In genomic region chr4:85474818-85475630, GRCh38 we compare ENCODE assay signal across 2 cellular contexts.
A peak's percentile ranks its signal among the peaks of the same experiment; 100 is the strongest.
TF ChIP-seq lines count a peak whose summit lies in the region.

TSS of gene ARHGAP24 (plus strand) at chr4:85475150.

TF ChIP-seq in HEK293, 187 proteins besides CTCF, POLR2A, EP300 and RAD21 (continued from another document and continues in another):
- TF ChIP-seq, protein P1, sequence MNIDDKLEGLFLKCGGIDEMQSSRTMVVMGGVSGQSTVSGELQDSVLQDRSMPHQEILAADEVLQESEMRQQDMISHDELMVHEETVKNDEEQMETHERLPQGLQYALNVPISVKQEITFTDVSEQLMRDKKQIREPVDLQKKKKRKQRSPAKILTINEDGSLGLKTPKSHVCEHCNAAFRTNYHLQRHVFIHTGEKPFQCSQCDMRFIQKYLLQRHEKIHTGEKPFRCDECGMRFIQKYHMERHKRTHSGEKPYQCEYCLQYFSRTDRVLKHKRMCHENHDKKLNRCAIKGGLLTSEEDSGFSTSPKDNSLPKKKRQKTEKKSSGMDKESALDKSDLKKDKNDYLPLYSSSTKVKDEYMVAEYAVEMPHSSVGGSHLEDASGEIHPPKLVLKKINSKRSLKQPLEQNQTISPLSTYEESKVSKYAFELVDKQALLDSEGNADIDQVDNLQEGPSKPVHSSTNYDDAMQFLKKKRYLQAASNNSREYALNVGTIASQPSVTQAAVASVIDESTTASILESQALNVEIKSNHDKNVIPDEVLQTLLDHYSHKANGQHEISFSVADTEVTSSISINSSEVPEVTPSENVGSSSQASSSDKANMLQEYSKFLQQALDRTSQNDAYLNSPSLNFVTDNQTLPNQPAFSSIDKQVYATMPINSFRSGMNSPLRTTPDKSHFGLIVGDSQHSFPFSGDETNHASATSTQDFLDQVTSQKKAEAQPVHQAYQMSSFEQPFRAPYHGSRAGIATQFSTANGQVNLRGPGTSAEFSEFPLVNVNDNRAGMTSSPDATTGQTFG (tag by site-specific recombination; IDR thresholded peaks at IDR 0.05; ENCODE audit: borderline replicate concordance) = no peak
- TF ChIP-seq, protein P2, sequence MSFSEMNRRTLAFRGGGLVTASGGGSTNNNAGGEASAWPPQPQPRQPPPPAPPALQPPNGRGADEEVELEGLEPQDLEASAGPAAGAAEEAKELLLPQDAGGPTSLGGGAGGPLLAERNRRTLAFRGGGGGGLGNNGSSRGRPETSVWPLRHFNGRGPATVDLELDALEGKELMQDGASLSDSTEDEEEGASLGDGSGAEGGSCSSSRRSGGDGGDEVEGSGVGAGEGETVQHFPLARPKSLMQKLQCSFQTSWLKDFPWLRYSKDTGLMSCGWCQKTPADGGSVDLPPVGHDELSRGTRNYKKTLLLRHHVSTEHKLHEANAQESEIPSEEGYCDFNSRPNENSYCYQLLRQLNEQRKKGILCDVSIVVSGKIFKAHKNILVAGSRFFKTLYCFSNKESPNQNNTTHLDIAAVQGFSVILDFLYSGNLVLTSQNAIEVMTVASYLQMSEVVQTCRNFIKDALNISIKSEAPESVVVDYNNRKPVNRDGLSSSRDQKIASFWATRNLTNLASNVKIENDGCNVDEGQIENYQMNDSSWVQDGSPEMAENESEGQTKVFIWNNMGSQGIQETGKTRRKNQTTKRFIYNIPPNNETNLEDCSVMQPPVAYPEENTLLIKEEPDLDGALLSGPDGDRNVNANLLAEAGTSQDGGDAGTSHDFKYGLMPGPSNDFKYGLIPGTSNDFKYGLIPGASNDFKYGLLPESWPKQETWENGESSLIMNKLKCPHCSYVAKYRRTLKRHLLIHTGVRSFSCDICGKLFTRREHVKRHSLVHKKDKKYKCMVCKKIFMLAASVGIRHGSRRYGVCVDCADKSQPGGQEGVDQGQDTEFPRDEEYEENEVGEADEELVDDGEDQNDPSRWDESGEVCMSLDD (tag by site-specific recombination; IDR thresholded peaks at IDR 0.05) = no peak
- peak; percentile 66 for TF ChIP-seq ZNF335 (tag by site-specific recombination; conservative IDR thresholded peaks at IDR 0.05)
- peak; percentile 12; the same call in 1 of the 2 replicates for TF ChIP-seq FEZF1 (tag by site-specific recombination; IDR thresholded peaks at IDR 0.05)
- no peak for TF ChIP-seq ELK4 (IDR thresholded peaks at IDR 0.05; ENCODE audit: borderline replicate concordance, low read depth, low read length)
- peak; percentile 84 for TF ChIP-seq TCF7L2 (IDR thresholded peaks at IDR 0.05; ENCODE audit: borderline replicate concordance, low read depth, low read length)
- no peak for TF ChIP-seq HOXD13 (CRISPR knock-in tag; IDR thresholded peaks at IDR 0.05; ENCODE audit: borderline replicate concordance)
- TF ChIP-seq ZNF169 (tag by site-specific recombination; IDR thresholded peaks at IDR 0.05) = no peak
- TF ChIP-seq KLF8 (tag by site-specific recombination; IDR thresholded peaks at IDR 0.05) = no peak
- TF ChIP-seq ZFP3 (tag by site-specific recombination; IDR thresholded peaks at IDR 0.05; ENCODE audit: low read depth) = no peak
- TF ChIP-seq ZNF677 (tag by site-specific recombination; IDR thresholded peaks at IDR 0.05) = no peak
- TF ChIP-seq KLF9 (tag by site-specific recombination; IDR thresholded peaks at IDR 0.05; ENCODE audit: low read depth) = no peak
- TF ChIP-seq ZNF324 (tag by site-specific recombination; IDR thresholded peaks at IDR 0.05) = no peak
- TF ChIP-seq ZNF132 (tag by site-specific recombination; IDR thresholded peaks at IDR 0.05; ENCODE audit: borderline replicate concordance) = no peak
- peak; percentile 48; the same call in 1 of the 2 replicates for TF ChIP-seq ZNF561 (tag by site-specific recombination; IDR thresholded peaks at IDR 0.05; ENCODE audit: borderline replicate concordance)
- peak; percentile 39; the same call in 1 of the 2 replicates for TF ChIP-seq ZNF341 (tag by site-specific recombination; IDR thresholded peaks at IDR 0.05; ENCODE audit: low read depth)
- TF ChIP-seq ZNF114 (tag by site-specific recombination; IDR thresholded peaks at IDR 0.05) = no peak
- TF ChIP-seq ZNF23 (tag by site-specific recombination; IDR thresholded peaks at IDR 0.05; ENCODE audit: borderline replicate concordance) = no peak
- TF ChIP-seq ZNF629 (tag by site-specific recombination; IDR thresholded peaks at IDR 0.05) = no peak
- TF ChIP-seq PRDM4 (tag by site-specific recombination; IDR thresholded peaks at IDR 0.05) = no peak

TF ChIP-seq in HepG2, 621 proteins besides CTCF, POLR2A, EP300 and RAD21 (continued from another document and continues in another):
- TF ChIP-seq, protein P3, sequence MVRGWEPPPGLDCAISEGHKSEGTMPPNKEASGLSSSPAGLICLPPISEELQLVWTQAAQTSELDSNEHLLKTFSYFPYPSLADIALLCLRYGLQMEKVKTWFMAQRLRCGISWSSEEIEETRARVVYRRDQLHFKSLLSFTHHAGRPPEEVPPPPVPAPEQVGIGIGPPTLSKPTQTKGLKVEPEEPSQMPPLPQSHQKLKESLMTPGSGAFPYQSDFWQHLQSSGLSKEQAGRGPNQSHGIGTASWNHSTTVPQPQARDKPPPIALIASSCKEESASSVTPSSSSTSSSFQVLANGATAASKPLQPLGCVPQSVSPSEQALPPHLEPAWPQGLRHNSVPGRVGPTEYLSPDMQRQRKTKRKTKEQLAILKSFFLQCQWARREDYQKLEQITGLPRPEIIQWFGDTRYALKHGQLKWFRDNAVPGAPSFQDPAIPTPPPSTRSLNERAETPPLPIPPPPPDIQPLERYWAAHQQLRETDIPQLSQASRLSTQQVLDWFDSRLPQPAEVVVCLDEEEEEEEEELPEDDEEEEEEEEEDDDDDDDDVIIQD (CRISPR knock-in tag; IDR thresholded peaks at IDR 0.05; ENCODE audit: low read depth) = peak; percentile 59; the same call in 1 of the 2 replicates
- TF ChIP-seq HHEX (CRISPR knock-in tag; IDR thresholded peaks at IDR 0.05) (peak; percentile 39; the same call in 1 of the 2 replicates), RFXAP (CRISPR knock-in tag; IDR thresholded peaks at IDR 0.05; ENCODE audit: borderline replicate concordance) (peak; percentile 83), NCOA5 (CRISPR knock-in tag; IDR thresholded peaks at IDR 0.05) (no peak), PHF8 (CRISPR knock-in tag; IDR thresholded peaks at IDR 0.05) (no peak), AKNA (CRISPR knock-in tag; IDR thresholded peaks at IDR 0.05; ENCODE audit: borderline replicate concordance) (no peak), ZNF83 (CRISPR knock-in tag; IDR thresholded peaks at IDR 0.05; ENCODE audit: borderline replicate concordance) (no peak), ZNF740 (CRISPR knock-in tag; IDR thresholded peaks at IDR 0.05) (no peak), SMAD1 (CRISPR knock-in tag; IDR thresholded peaks at IDR 0.05; ENCODE audit: borderline replicate concordance, low read depth) (no peak), ZNF232 (CRISPR knock-in tag; IDR thresholded peaks at IDR 0.05; ENCODE audit: borderline replicate concordance) (0 out of 2 replicates have a peak, but pooled peaks have one; percentile 54), E2F2 (CRISPR knock-in tag; IDR thresholded peaks at IDR 0.05; ENCODE audit: borderline replicate concordance) (no peak), ELF3 (CRISPR knock-in tag; IDR thresholded peaks at IDR 0.05) (peak; percentile 15; the same call in 1 of the 2 replicates), ZBTB8A (CRISPR knock-in tag; IDR thresholded peaks at IDR 0.05; ENCODE audit: borderline replicate concordance, low read depth) (no peak), ATAD3A (CRISPR knock-in tag; IDR thresholded peaks at IDR 0.05) (no peak), ATF1 (CRISPR knock-in tag; IDR thresholded peaks at IDR 0.05) (no peak), ZNF180 (CRISPR knock-in tag; IDR thresholded peaks at IDR 0.05; ENCODE audit: borderline replicate concordance, low read depth) (no peak), NR0B2 (CRISPR knock-in tag; IDR thresholded peaks at IDR 0.05) (no peak), TRAFD1 (CRISPR knock-in tag; IDR thresholded peaks at IDR 0.05; ENCODE audit: borderline replicate concordance) (no peak), ZNF256 (CRISPR knock-in tag; conservative IDR thresholded peaks at IDR 0.05) (no peak)
- TF ChIP-seq, protein P4, sequence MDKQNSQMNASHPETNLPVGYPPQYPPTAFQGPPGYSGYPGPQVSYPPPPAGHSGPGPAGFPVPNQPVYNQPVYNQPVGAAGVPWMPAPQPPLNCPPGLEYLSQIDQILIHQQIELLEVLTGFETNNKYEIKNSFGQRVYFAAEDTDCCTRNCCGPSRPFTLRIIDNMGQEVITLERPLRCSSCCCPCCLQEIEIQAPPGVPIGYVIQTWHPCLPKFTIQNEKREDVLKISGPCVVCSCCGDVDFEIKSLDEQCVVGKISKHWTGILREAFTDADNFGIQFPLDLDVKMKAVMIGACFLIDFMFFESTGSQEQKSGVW (CRISPR knock-in tag; IDR thresholded peaks at IDR 0.05; ENCODE audit: borderline replicate concordance) = no peak
- TF ChIP-seq, protein P5, sequence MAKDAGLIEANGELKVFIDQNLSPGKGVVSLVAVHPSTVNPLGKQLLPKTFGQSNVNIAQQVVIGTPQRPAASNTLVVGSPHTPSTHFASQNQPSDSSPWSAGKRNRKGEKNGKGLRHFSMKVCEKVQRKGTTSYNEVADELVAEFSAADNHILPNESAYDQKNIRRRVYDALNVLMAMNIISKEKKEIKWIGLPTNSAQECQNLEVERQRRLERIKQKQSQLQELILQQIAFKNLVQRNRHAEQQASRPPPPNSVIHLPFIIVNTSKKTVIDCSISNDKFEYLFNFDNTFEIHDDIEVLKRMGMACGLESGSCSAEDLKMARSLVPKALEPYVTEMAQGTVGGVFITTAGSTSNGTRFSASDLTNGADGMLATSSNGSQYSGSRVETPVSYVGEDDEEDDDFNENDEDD (CRISPR knock-in tag; IDR thresholded peaks at IDR 0.05; ENCODE audit: borderline replicate concordance) = no peak
- TF ChIP-seq, protein P6, sequence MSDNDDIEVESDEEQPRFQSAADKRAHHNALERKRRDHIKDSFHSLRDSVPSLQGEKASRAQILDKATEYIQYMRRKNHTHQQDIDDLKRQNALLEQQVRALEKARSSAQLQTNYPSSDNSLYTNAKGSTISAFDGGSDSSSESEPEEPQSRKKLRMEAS (IDR thresholded peaks at IDR 0.05) = no peak
